25 cellular contexts compared by ENCODE assay signal in the genomic region with DNA sequence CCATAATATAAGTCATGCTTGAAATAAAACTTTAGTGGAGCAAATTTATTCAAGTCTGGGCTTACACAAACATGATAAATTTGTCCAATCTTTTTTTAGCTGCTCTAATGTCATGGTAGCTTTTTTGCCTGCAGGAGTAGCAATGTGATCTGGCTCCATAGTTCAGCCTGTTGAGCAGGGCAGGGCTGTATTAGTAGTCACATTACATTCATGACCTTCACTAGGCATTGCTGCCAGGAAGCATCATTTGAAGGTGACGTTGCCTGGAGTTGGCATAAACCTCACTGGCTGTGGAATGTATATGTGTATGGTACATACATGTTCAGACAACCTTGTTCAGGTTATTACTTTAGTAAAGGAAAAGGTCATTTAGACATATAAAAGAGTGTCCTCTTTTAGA.
"Had no signal": no experiment of that assay in that cellular context is flagged by ENCODE, and none has a peak within 500 bp of the region (broad histone marks: within the 10 kb centered on the region; RNA-seq: fewer than 3 reads in every experiment).

No MANE protein-coding gene starts in this region.

- H3K4me1 ChIP-seq: heart right ventricle, left lung, lower lobe of right lung, pancreas, right lobe of liver, spleen, testis, tibial nerve, upper lobe of right lung had no signal

- H3K4me1 Mint-ChIP-seq: memory B cell; mesothelial cell of epicardium; naive B cell; nephron; stimulated activated naive B cell treated with anti-CD40 and anti-IgM and Interleukin-4, amounts not matched to agents 10 μg/mL and 1 μg/mL and 100 μg/mL, for 72 hours; stimulated activated naive CD8-positive, alpha-beta T cell treated with anti-CD3 and anti-CD28 coated beads, Interleukin-15, amount 100 ng/mL, for 72 hours had no signal

- H3K4me3 Mint-ChIP-seq: endodermal cell; memory B cell; mesothelial cell of epicardium; naive B cell; nephron; stimulated activated naive B cell treated with anti-CD40 and anti-IgM and Interleukin-4, amounts not matched to agents 10 μg/mL and 1 μg/mL and 100 μg/mL, for 72 hours; stimulated activated naive CD8-positive, alpha-beta T cell treated with anti-CD3 and anti-CD28 coated beads, Interleukin-15, amount 100 ng/mL, for 72 hours had no signal

- ATAC-seq: left lung; lower lobe of right lung; pancreas; right lobe of liver; stimulated activated naive B cell treated with anti-CD40 and anti-IgM and Interleukin-4, amounts not matched to agents 10 μg/mL and 1 μg/mL and 100 μg/mL, for 72 hours; stimulated activated naive CD8-positive, alpha-beta T cell treated with anti-CD3 and anti-CD28 coated beads, Interleukin-15, amount 100 ng/mL, for 72 hours; upper lobe of right lung had no signal

- H3K27ac ChIP-seq: coronary artery, gastrocnemius medialis, heart right ventricle, left lung, lower lobe of right lung, pancreas, right lobe of liver, spleen, testis, tibial nerve, upper lobe of right lung had no signal

- H3K27me3 ChIP-seq: gastrocnemius medialis, heart right ventricle, left lung, pancreas, right lobe of liver, spleen, testis, tibial nerve, upper lobe of right lung had no signal

- H3K27me3 Mint-ChIP-seq: memory B cell; naive B cell; progenitor cell of endocrine pancreas; stimulated activated naive B cell treated with anti-CD40 and anti-IgM and Interleukin-4, amounts not matched to agents 10 μg/mL and 1 μg/mL and 100 μg/mL, for 72 hours; stimulated activated naive CD8-positive, alpha-beta T cell treated with anti-CD3 and anti-CD28 coated beads, Interleukin-15, amount 100 ng/mL, for 72 hours had no signal

- H3K36me3 Mint-ChIP-seq: memory B cell; mesothelial cell of epicardium; naive B cell; stimulated activated naive B cell treated with anti-CD40 and anti-IgM and Interleukin-4, amounts not matched to agents 10 μg/mL and 1 μg/mL and 100 μg/mL, for 72 hours had no signal

- H3K36me3 ChIP-seq: gastrocnemius medialis, heart right ventricle, left lung, lower lobe of right lung, pancreas, right lobe of liver, spleen, tibial nerve, upper lobe of right lung had no signal

- H3K9me3 Mint-ChIP-seq: endodermal cell, memory B cell, mesothelial cell of epicardium, nephron had no signal

- H3K4me3 ChIP-seq: coronary artery, gastrocnemius medialis, heart right ventricle, left lung, lower lobe of right lung, pancreas, right lobe of liver, spleen, testis, tibial nerve, upper lobe of right lung had no signal

- H3K9me3 ChIP-seq: gastrocnemius medialis, heart right ventricle, left lung, lower lobe of right lung, pancreas, right lobe of liver, spleen, testis, tibial nerve, upper lobe of right lung had no signal

- H3K27ac Mint-ChIP-seq: endodermal cell; memory B cell; mesothelial cell of epicardium; naive B cell; nephron; progenitor cell of endocrine pancreas; stimulated activated naive B cell treated with anti-CD40 and anti-IgM and Interleukin-4, amounts not matched to agents 10 μg/mL and 1 μg/mL and 100 μg/mL, for 72 hours; stimulated activated naive CD8-positive, alpha-beta T cell treated with anti-CD3 and anti-CD28 coated beads, Interleukin-15, amount 100 ng/mL, for 72 hours had no signal

- FAIRE-seq: pancreas had no signal

- DNase-seq: effector CD4-positive, alpha-beta T cell; endodermal cell; gastrocnemius medialis; heart right ventricle; islet precursor cell; left lung; lower lobe of right lung; naive B cell; occipital lobe; pancreas; right lobe of liver; spleen; stimulated activated CD4-positive, alpha-beta T cell treated with anti-CD3 and anti-CD28 coated beads, Interleukin-15, amount 100 ng/mL, for 24 hours; stimulated activated CD4-positive, alpha-beta T cell treated with anti-CD3 and anti-CD28 coated beads, Interleukin-1b, Interleukin-23, amount 100 ng/mL, for 48 hours; stimulated activated CD4-positive, alpha-beta T cell treated with anti-CD3 and anti-CD28 coated beads, Interleukin-4, amount 100 ng/mL, for 24 hours; stimulated activated naive B cell treated with anti-CD40 and anti-IgM and Interleukin-4, amounts not matched to agents 10 μg/mL and 1 μg/mL and 100 μg/mL, for 72 hours; stimulated activated naive CD8-positive, alpha-beta T cell treated with anti-CD3 and anti-CD28 coated beads, Interleukin-15, amount 100 ng/mL, for 72 hours; testis; upper lobe of right lung had no signal
